Comparison of ENCODE assay signal across 16 cellular contexts in genomic region chr10:118408145-118408544, GRCh38.
DNase-seq lines count a peak whose midpoint lies in the region; ATAC-seq, FAIRE-seq and TF ChIP-seq lines count a peak whose summit lies in the region.
"Had no signal": no experiment of that assay in that cellular context is flagged by ENCODE, and none has a peak within 500 bp of the region (broad histone marks: within the 10 kb centered on the region; RNA-seq: fewer than 3 reads in every experiment).

No MANE protein-coding gene starts in this region.

- H3K4me2 ChIP-seq in astrocyte (ENCODE audit: low read length) = no peak overlapping the region
- H3K4me2 ChIP-seq: A549 had no signal

- H3K9ac ChIP-seq in astrocyte (ENCODE audit: low read length) = no peak overlapping the region
- H3K9ac ChIP-seq: GM23248 had no signal

- TF ChIP-seq CTCF in astrocyte (IDR thresholded peaks at IDR 0.05; ENCODE audit: insufficient read depth, low read depth, low read length) (no peak), type B pancreatic cell (conservative IDR thresholded peaks at IDR 0.05) (no peak), body of pancreas (IDR thresholded peaks at IDR 0.05) (no peak), omental fat pad (IDR thresholded peaks at IDR 0.05) (no peak)

- WGBS in body of pancreas, 2 donors = 85 to 88% methylated on average over 9 of the region's 9 CpGs

- DNase-seq in NCI-H1694 (lab: John Stamatoyannopoulos, UW) (peak; percentile 1), NCI-H524 (lab: John Stamatoyannopoulos, UW) (peak; percentile 26 to 65), astrocyte (ENCODE audit: low read depth) (no peak), type B pancreatic cell (ENCODE audit: extremely low spot score, unreplicated experiment) (no peak), body of pancreas (no peak), omental fat pad (ENCODE audit: low spot score) (no peak)
- DNase-seq: BE2C; Caco-2; CD8-positive, alpha-beta T cell; GM23248; H9 had no signal

- H3K4me1 Mint-ChIP-seq in astrocyte (ENCODE audit: low read depth, unreplicated experiment) = peaks cover 8% of the 10 kb centered on the region
- H3K4me1 Mint-ChIP-seq in type B pancreatic cell (ENCODE audit: unreplicated experiment) = no peaks in the 10 kb centered on the region

- H3K27me3 Mint-ChIP-seq in astrocyte (ENCODE audit: low read depth, unreplicated experiment) (peaks cover 7% of the 10 kb centered on the region), type B pancreatic cell (peaks cover 16% of the 10 kb centered on the region)

- intact Hi-C loops in body of pancreas (cut with DNase I) = no loop called here

- TF ChIP-seq POLR2A in body of pancreas (IDR thresholded peaks at IDR 0.05) = no peak

- H3K9me3 ChIP-seq in astrocyte (ENCODE audit: insufficient read depth, low read depth, low read length) = no peaks in the 10 kb centered on the region
- no peaks in the 10 kb centered on the region for H3K9me3 ChIP-seq in body of pancreas
- H3K9me3 ChIP-seq: A549, BE2C, Caco-2 had no signal

- H4K20me1 ChIP-seq in astrocyte (ENCODE audit: insufficient read depth, low read length) = no peaks in the 10 kb centered on the region

- H3K27me3 ChIP-seq in astrocyte (ENCODE audit: insufficient read depth, low read length) (peaks cover 2% of the 10 kb centered on the region), body of pancreas (peaks cover 0 to 4% of the 10 kb centered on the region in 2 donors)

- no peaks in the 10 kb centered on the region for H3K79me2 ChIP-seq in astrocyte (ENCODE audit: insufficient read depth, low read length)

- H3K4me3 Mint-ChIP-seq in astrocyte (ENCODE audit: unreplicated experiment) (no peak overlapping the region), type B pancreatic cell (no peak overlapping the region)
- H3K4me3 Mint-ChIP-seq: CD8-positive, alpha-beta T cell had no signal

- H3K27ac ChIP-seq in astrocyte (ENCODE audit: low read depth, low read length) (no peak overlapping the region), body of pancreas (no peak overlapping the region)
- H3K27ac ChIP-seq: A549, C4-2B, GM23248 had no signal

- H3K4me3 ChIP-seq in astrocyte (ENCODE audit: insufficient read depth, low read depth, low read length) (no peak overlapping the region), body of pancreas (no peak overlapping the region)
- H3K4me3 ChIP-seq: A549, GM23248 had no signal

- no peak overlapping the region for H2AFZ ChIP-seq in astrocyte (ENCODE audit: low read depth, low read length)
- H2AFZ ChIP-seq: GM23248 had no signal

- H3K9me3 Mint-ChIP-seq in astrocyte (ENCODE audit: unreplicated experiment) (no peaks in the 10 kb centered on the region), type B pancreatic cell (no peaks in the 10 kb centered on the region)
- H3K9me3 Mint-ChIP-seq: CD8-positive, alpha-beta T cell; H9 had no signal

- H3K36me3 Mint-ChIP-seq in astrocyte (ENCODE audit: low read depth, unreplicated experiment) (no peaks in the 10 kb centered on the region), type B pancreatic cell (no peaks in the 10 kb centered on the region)
- H3K36me3 Mint-ChIP-seq: CD8-positive, alpha-beta T cell had no signal

- H3K27ac Mint-ChIP-seq in astrocyte (ENCODE audit: unreplicated experiment) (no peak overlapping the region), type B pancreatic cell (peak overlapping the region; percentile 76)
- H3K27ac Mint-ChIP-seq: CD8-positive, alpha-beta T cell had no signal

- ATAC-seq in body of pancreas (no peak), omental fat pad (ENCODE audit: low FRiP score) (no peak), HG03139 (IDR thresholded peaks at IDR 0.05; ENCODE audit: unreplicated experiment) (no peak)
- ATAC-seq: A549; CD8-positive, alpha-beta T cell; HepG2 had no signal

- FAIRE-seq in astrocyte (lab: Jason Lieb, UNC) = peak; percentile 29
- FAIRE-seq: HepG2, HTR-8/SVneo had no signal

- H3K4me1 ChIP-seq in astrocyte (ENCODE audit: insufficient read depth, low read length) (no peaks in the 10 kb centered on the region), body of pancreas (no peaks in the 10 kb centered on the region)
- H3K4me1 ChIP-seq: A549, BE2C, Caco-2 had no signal

- no peaks in the 10 kb centered on the region for H3K36me3 ChIP-seq in astrocyte (ENCODE audit: insufficient read depth, low read length)
- no peaks in the 10 kb centered on the region for H3K36me3 ChIP-seq in body of pancreas (replicated peaks in 1 of 2; ENCODE audit: insufficient read depth in 1 of 2, low read depth in 2 of 2)
- H3K36me3 ChIP-seq: BE2C had no signal

Comparison
In these comparisons a context has a peak if more than half of its experiments do, and no peak if none do; other contexts are left out.
1. DNase-seq: peak in NCI-H1694 (single experiment) and NCI-H524 (2 of 2); none in astrocyte (single experiment), type B pancreatic cell (single experiment), body of pancreas (0 of 4) and omental fat pad (single experiment).